Comparison of ENCODE assay signal across 13 cellular contexts in the genomic region with DNA sequence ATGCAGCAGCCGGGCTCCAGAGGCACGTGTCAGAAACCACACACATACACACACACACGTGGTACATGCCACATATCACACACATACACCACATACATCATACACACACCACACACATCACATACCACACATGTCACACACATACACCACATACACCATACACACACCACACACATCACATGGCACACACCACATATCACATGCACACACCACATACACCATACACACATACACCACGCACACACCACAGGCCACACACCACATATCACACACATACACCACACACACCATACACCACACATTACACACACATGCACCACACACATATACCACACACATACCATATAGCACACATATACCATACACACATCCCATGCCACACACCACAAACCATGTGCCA.
"Had no signal": no experiment of that assay in that cellular context is flagged by ENCODE, and none has a peak within 500 bp of the region (broad histone marks: within the 10 kb centered on the region; RNA-seq: fewer than 3 reads in every experiment).

No MANE protein-coding gene starts in this region.

- FAIRE-seq: colon had no signal

- H3K36me3 ChIP-seq: uterus had no signal

- H3K9me3 ChIP-seq: body of pancreas, uterus had no signal

- H3K27ac ChIP-seq: body of pancreas, dorsolateral prefrontal cortex, uterus had no signal

- DNase-seq: activated CD4-positive, alpha-beta T cell treated with anti-CD3 and anti-CD28 coated beads for 36 hours; activated CD4-positive, alpha-beta T cell treated with anti-CD3 and anti-CD28 coated beads, Interleukin-2, amount 50 U/mL, for 48 hours; activated gamma-delta T cell treated with Interleukin-2 at 50 U/mL for 16 hours; activated T-cell treated with anti-CD3 and anti-CD28 coated beads for 4 hours; body of pancreas; central memory CD4-positive, alpha-beta T cell; dorsolateral prefrontal cortex; foreskin fibroblast; naive thymus-derived CD8-positive, alpha-beta T cell; nucleus accumbens; stimulated activated naive CD4-positive, alpha-beta T cell; uterus had no signal

- ATAC-seq: activated CD4-positive, alpha-beta T cell treated with anti-CD3 and anti-CD28 coated beads for 36 hours; body of pancreas; naive thymus-derived CD8-positive, alpha-beta T cell had no signal

- H3K27me3 ChIP-seq: body of pancreas, uterus had no signal

- H3K4me1 ChIP-seq: body of pancreas, uterus had no signal

- H3K4me3 ChIP-seq: body of pancreas, dorsolateral prefrontal cortex, uterus had no signal
